Comparison of ENCODE assay signal across 26 cellular contexts in the genomic region with DNA sequence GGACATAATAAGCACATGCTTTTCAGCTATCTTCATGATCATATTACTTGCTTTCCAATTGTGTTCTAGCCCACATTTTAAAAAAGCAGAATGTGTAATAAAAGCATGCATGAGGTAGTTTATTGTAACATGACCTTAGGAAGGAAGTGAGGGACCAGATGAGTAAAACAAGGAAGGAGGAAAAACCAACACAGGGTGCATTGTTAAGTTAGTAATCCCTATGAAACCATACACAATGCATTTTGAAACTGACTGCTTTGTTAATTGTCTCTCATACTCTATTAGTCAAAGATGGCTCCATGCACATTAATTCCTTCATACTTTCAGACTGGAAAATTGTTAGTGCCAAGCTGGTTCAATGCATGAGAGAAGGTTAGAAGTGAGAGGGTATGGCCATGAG. TPM values are rescaled to one million over a fixed set of nuclear protein-coding genes. Genes with fewer than 3 reads are reported as not detected.
A peak's percentile ranks its signal among the peaks of the same experiment; 100 is the strongest.
DNase-seq lines count a peak whose midpoint lies in the region; ATAC-seq and TF ChIP-seq lines count a peak whose summit lies in the region.
"Had no signal": no experiment of that assay in that cellular context is flagged by ENCODE, and none has a peak within 500 bp of the region (broad histone marks: within the 10 kb centered on the region; RNA-seq: fewer than 3 reads in every experiment).

No MANE protein-coding gene starts in this region.

- peaks cover 9% of the 10 kb centered on the region for H3K4me1 Mint-ChIP-seq in activated T-helper 17 cell treated with anti-CD3 and anti-CD28 coated beads, Interleukin-2, amount 50 U/mL, for 72 hours
- H3K4me1 Mint-ChIP-seq: CD14-positive monocyte, neural progenitor cell had no signal

- H3K4me1 ChIP-seq in uterus: no peaks in the 10 kb centered on the region
- H3K4me1 ChIP-seq in spleen: no peaks in the 10 kb centered on the region
- H3K4me1 ChIP-seq: ascending aorta, left ventricle myocardium inferior, tibial artery had no signal

- intact Hi-C loops in uterus (cut with DNase I; ENCODE audit: low total_unique reads) (no loop called here), spleen (cut with DNase I; ENCODE audit: low total_unique reads) (no loop called here)

- no peaks in the 10 kb centered on the region for H3K36me3 Mint-ChIP-seq in activated T-helper 17 cell treated with anti-CD3 and anti-CD28 coated beads, Interleukin-2, amount 50 U/mL, for 72 hours (ENCODE audit: low read depth)
- H3K36me3 Mint-ChIP-seq: activated naive CD4-positive, alpha-beta T cell treated with anti-CD3 and anti-CD28 coated beads, Interleukin-2, amount 50 U/mL, for 72 hours; CD14-positive monocyte; neural progenitor cell had no signal

- DNase-seq in COLO829 (ENCODE audit: low spot score) (peak; percentile 51), foreskin melanocyte (peak; percentile 70), H4 (ENCODE audit: low spot score) (no peak), uterus (no peak), spleen (no peak)
- DNase-seq: activated CD4-positive, CD25-positive, alpha-beta regulatory T cell treated with anti-CD3 and anti-CD28 coated beads, Interleukin-2, amount 50 U/mL, for 72 hours; cerebellar nuclear complex; effector memory CD4-positive, alpha-beta T cell; GF-D8; head of caudate nucleus; left ventricle myocardium inferior; NCI-H1930; NCI-H524; small intestine; stimulated activated CD4-positive, alpha-beta T cell treated with anti-CD3 and anti-CD28 coated beads, Interleukin-2, amount 100 ng/mL, for 48 hours; stimulated activated naive CD4-positive, alpha-beta T cell treated with Interleukin-2 at 50 U/mL for 16 hours; tibial artery had no signal

- no peaks in the 10 kb centered on the region for H3K9me3 Mint-ChIP-seq in activated T-helper 17 cell treated with anti-CD3 and anti-CD28 coated beads, Interleukin-2, amount 50 U/mL, for 72 hours
- H3K9me3 Mint-ChIP-seq: activated naive CD4-positive, alpha-beta T cell treated with anti-CD3 and anti-CD28 coated beads, Interleukin-2, amount 50 U/mL, for 72 hours; activated T-helper 1 cell treated with anti-CD3 and anti-CD28 coated beads, Interleukin-12 subunit alpha, Interleukin-12 subunit beta, Interleukin-2, Interleukin-4 antibody, amounts not matched to agents 30 ng/mL and 10 ng/mL and 1 ng/mL, durations not matched to agents 14 hours and 24 hours and 36 hours; neural progenitor cell had no signal

- ATAC-seq in HG02610 (IDR thresholded peaks at IDR 0.05; ENCODE audit: unreplicated experiment) (peak; percentile 45), HG02623 (IDR thresholded peaks at IDR 0.05; ENCODE audit: unreplicated experiment) (no peak)
- peak; percentile 43 for ATAC-seq in activated T-helper 17 cell treated with anti-CD3 and anti-CD28 coated beads, Interleukin-2, amount 50 U/mL, for 72 hours (replicated peaks)

- H3K9me3 ChIP-seq in uterus (no peaks in the 10 kb centered on the region), spleen (no peaks in the 10 kb centered on the region)
- H3K9me3 ChIP-seq: ascending aorta, left ventricle myocardium inferior, tibial artery had no signal

- H3K27me3 Mint-ChIP-seq in activated T-helper 17 cell treated with anti-CD3 and anti-CD28 coated beads, Interleukin-2, amount 50 U/mL, for 72 hours: no peaks in the 10 kb centered on the region

- H3K27ac ChIP-seq in uterus (no peak overlapping the region), spleen (no peak overlapping the region)
- H3K27ac ChIP-seq: ascending aorta, left ventricle myocardium inferior, neural progenitor cell, RWPE1, tibial artery had no signal

- no peaks in the 10 kb centered on the region for H3K36me3 ChIP-seq in uterus
- H3K36me3 ChIP-seq in spleen: no peaks in the 10 kb centered on the region
- H3K36me3 ChIP-seq: ascending aorta, left ventricle myocardium inferior, neural progenitor cell, tibial artery had no signal

- no peak overlapping the region for H3K4me3 Mint-ChIP-seq in activated T-helper 17 cell treated with anti-CD3 and anti-CD28 coated beads, Interleukin-2, amount 50 U/mL, for 72 hours
- H3K4me3 Mint-ChIP-seq: activated T-helper 1 cell treated with anti-CD3 and anti-CD28 coated beads, Interleukin-12 subunit alpha, Interleukin-12 subunit beta, Interleukin-2, Interleukin-4 antibody, amounts not matched to agents 30 ng/mL and 10 ng/mL and 1 ng/mL, durations not matched to agents 14 hours and 24 hours and 36 hours; CD14-positive monocyte; neural progenitor cell had no signal

- no peak for TF ChIP-seq POLR2A in uterus (IDR thresholded peaks at IDR 0.05)
- no peak for TF ChIP-seq POLR2A in spleen (IDR thresholded peaks at IDR 0.05)

- H3K27ac Mint-ChIP-seq in activated T-helper 17 cell treated with anti-CD3 and anti-CD28 coated beads, Interleukin-2, amount 50 U/mL, for 72 hours: no peak overlapping the region
- H3K27ac Mint-ChIP-seq: activated naive CD4-positive, alpha-beta T cell treated with anti-CD3 and anti-CD28 coated beads, Interleukin-2, amount 50 U/mL, for 72 hours; activated T-helper 1 cell treated with anti-CD3 and anti-CD28 coated beads, Interleukin-12 subunit alpha, Interleukin-12 subunit beta, Interleukin-2, Interleukin-4 antibody, amounts not matched to agents 30 ng/mL and 10 ng/mL and 1 ng/mL, durations not matched to agents 14 hours and 24 hours and 36 hours; CD14-positive monocyte; neural progenitor cell had no signal

- TF ChIP-seq CTCF in uterus (IDR thresholded peaks at IDR 0.05) (no peak), spleen (IDR thresholded peaks at IDR 0.05 in 8 of 11, conservative IDR thresholded peaks at IDR 0.05 in 3 of 11) (no peak)

- H3K27me3 ChIP-seq in uterus (no peaks in the 10 kb centered on the region), spleen (replicated peaks in 1 of 7) (no peaks in the 10 kb centered on the region)
- H3K27me3 ChIP-seq: ascending aorta, neural progenitor cell, tibial artery had no signal

- H3K4me3 ChIP-seq in uterus (no peak overlapping the region), spleen (no peak overlapping the region)
- H3K4me3 ChIP-seq: ascending aorta, left ventricle myocardium inferior, neural progenitor cell, tibial artery had no signal

RNA-seq across cellular contexts. Expression of a gene that starts 37.7 kb away (rescaled TPM):
- 10 to 100 TPM; 49.4 to 76.9 TPM for total RNA-seq in activated T-helper 17 cell treated with anti-CD3 and anti-CD28 coated beads, Interleukin-2, amount 50 U/mL, for 72 hours
- total RNA-seq in H4 (2014; rRNA removed; shearing (Covaris generic)): 21.8 and 25.7 TPM in 2 replicates
- 10 to 100 TPM in 2 of 4 donors, not detected in 2; 12.2 to 13.4 TPM for total RNA-seq in uterus
- total RNA-seq in spleen: 10 to 100 TPM in 1 of 7 donors, 1 to 10 TPM in 3, not detected in 3; 4.0 to 10.2 (median 6.4) TPM
- 10 to 100 TPM in 1 of 3 donors, 1 to 10 TPM in 2; 6.0 to 23.2 (median 8.6) TPM for polyA plus RNA-seq in spleen
- total RNA-seq: ascending aorta had no signal

Comparison
In these comparisons a context has a peak if more than half of its experiments do, and no peak if none do; other contexts are left out.
1. DNase-seq: peak in COLO829 (single experiment) and foreskin melanocyte (single experiment); none in H4 (single experiment), uterus (0 of 2) and spleen (single experiment).